Comparison of ENCODE assay signal across 13 cellular contexts in genomic region chr3:129482721-129483120, GRCh38. TPM values are rescaled to one million over a fixed set of nuclear protein-coding genes. Genes with fewer than 3 reads are reported as not detected.
DNase-seq lines count a peak whose midpoint lies in the region; ATAC-seq and TF ChIP-seq lines count a peak whose summit lies in the region.
"Had no signal": no experiment of that assay in that cellular context is flagged by ENCODE, and none has a peak within 500 bp of the region (broad histone marks: within the 10 kb centered on the region; RNA-seq: fewer than 3 reads in every experiment).

No MANE protein-coding gene starts in this region.

- H3K14ac ChIP-seq in neuronal stem cell (ENCODE audit: low read length) = no peak overlapping the region

- H3K79me1 ChIP-seq in neuronal stem cell (ENCODE audit: low read depth, low read length) = no peaks in the 10 kb centered on the region

- H3K4me2 ChIP-seq in KMS-11 = no peak overlapping the region
- H3K4me2 ChIP-seq in mammary epithelial cell (ENCODE audit: insufficient read depth, low read depth, low read length) = peak overlapping the region; percentile 46
- H3K4me2 ChIP-seq in neuronal stem cell (ENCODE audit: insufficient read depth, low read length, poor library complexity, severe bottlenecking) = no peak overlapping the region

- H3K36me3 ChIP-seq in KMS-11 (ENCODE audit: insufficient read depth) = no peaks in the 10 kb centered on the region
- no peaks in the 10 kb centered on the region for H3K36me3 ChIP-seq in mammary epithelial cell (ENCODE audit: insufficient read depth, low read length)
- H3K36me3 ChIP-seq in neuronal stem cell (replicated peaks in 1 of 2; ENCODE audit: control insufficient read depth in 2 of 2, insufficient read depth in 2 of 2, low read length in 2 of 2) = peaks cover 17 to 80% of the 10 kb centered on the region in 2 donors

- no peak overlapping the region for H2BK15ac ChIP-seq in neuronal stem cell (ENCODE audit: low read length)

- H2BK5ac ChIP-seq in neuronal stem cell (ENCODE audit: low read length) = no peak overlapping the region

- H2AFZ ChIP-seq in KMS-11 (ENCODE audit: low read depth) (no peak overlapping the region), mammary epithelial cell (ENCODE audit: low read depth, low read length) (no peak overlapping the region), neuronal stem cell (ENCODE audit: low read length) (no peak overlapping the region)

- no peak overlapping the region for H2BK12ac ChIP-seq in neuronal stem cell (ENCODE audit: low read length)

- peaks cover 14% of the 10 kb centered on the region for H3K4me1 ChIP-seq in KMS-11 (ENCODE audit: low read depth, poor library complexity, severe bottlenecking)
- peaks cover 53% of the 10 kb centered on the region for H3K4me1 ChIP-seq in mammary epithelial cell (ENCODE audit: insufficient read depth, low read length)
- peaks cover 9 to 19% of the 10 kb centered on the region in 2 donors for H3K4me1 ChIP-seq in neuronal stem cell (ENCODE audit: control insufficient read depth in 2 of 2, insufficient read depth in 1 of 2, low read depth in 1 of 2, low read length in 2 of 2)

- no TSS peak for BruUV-seq in mammary epithelial cell (replicated peaks; lab: Mats Ljungman, UMichigan)

- no peak overlapping the region for H4K91ac ChIP-seq in neuronal stem cell (ENCODE audit: low read depth, low read length, poor library complexity)

- H4K20me1 ChIP-seq in KMS-11 (ENCODE audit: insufficient read depth) (no peaks in the 10 kb centered on the region), mammary epithelial cell (ENCODE audit: insufficient read depth, low read length) (no peaks in the 10 kb centered on the region)

- H2AK5ac ChIP-seq in neuronal stem cell (ENCODE audit: low read depth, low read length) = no peak overlapping the region

- H3K23ac ChIP-seq in neuronal stem cell (ENCODE audit: low read depth, low read length, poor library complexity) = no peak overlapping the region

- H3K4me3 ChIP-seq in GM12864 (ENCODE audit: low read depth, low read length) (no peak overlapping the region), KMS-11 (IDR thresholded peaks at IDR 0.05; ENCODE audit: insufficient read depth, low read depth, low read length) (no peak overlapping the region), mammary epithelial cell (replicated peaks in 1 of 3; ENCODE audit: insufficient read depth in 1 of 3, low read depth in 2 of 3, low read length in 3 of 3) (no peak overlapping the region), neuronal stem cell (ENCODE audit: low read length in 2 of 2) (no peak overlapping the region)
- H3K4me3 ChIP-seq: mucosa of descending colon had no signal

- DNase-seq in GM12864 (ENCODE audit: low read depth) (no peak), mammary epithelial cell (no peak), neuronal stem cell (ENCODE audit: low spot score) (no peak), glomerular visceral epithelial cell (ENCODE audit: extremely low spot score) (no peak)
- DNase-seq: GDM1, head of caudate nucleus, mucosa of descending colon, NCI-H1105 treated with DMSO at 0.1 percent for 48 hours, SHP77 treated with DMSO at 0.1 percent for 48 hours had no signal

- H4K8ac ChIP-seq in neuronal stem cell (ENCODE audit: low read depth, low read length) = no peak overlapping the region

- H3K27me3 ChIP-seq in KMS-11 (ENCODE audit: insufficient read depth, low read depth) = no peaks in the 10 kb centered on the region
- H3K27me3 ChIP-seq in mammary epithelial cell (ENCODE audit: insufficient read depth, low read length) = no peaks in the 10 kb centered on the region
- no peaks in the 10 kb centered on the region for H3K27me3 ChIP-seq in neuronal stem cell (ENCODE audit: control insufficient read depth in 3 of 3, insufficient read depth in 3 of 3, low read depth in 1 of 3, low read length in 3 of 3)

- dilution Hi-C loops in mammary epithelial cell (cut with HindIII; ENCODE audit: low sequenced_read_pairs) = no loop called here

- H3K9me3 ChIP-seq in mammary epithelial cell (replicated peaks; ENCODE audit: insufficient read depth, low read length) (no peaks in the 10 kb centered on the region), neuronal stem cell (replicated peaks in 1 of 2; ENCODE audit: control insufficient read depth in 2 of 2, insufficient read depth in 1 of 2, low read depth in 1 of 2, low read length in 2 of 2) (no peaks in the 10 kb centered on the region)
- H3K9me3 ChIP-seq: mucosa of descending colon had no signal

- H2BK120ac ChIP-seq in neuronal stem cell (ENCODE audit: low read depth, low read length) = no peak overlapping the region

- H3K18ac ChIP-seq in neuronal stem cell (ENCODE audit: low read length) = no peak overlapping the region

- no peak overlapping the region for H3K4ac ChIP-seq in neuronal stem cell (ENCODE audit: low read length)

- in situ Hi-C loops in mammary epithelial cell (cut with MboI; ENCODE audit: low sequenced_read_pairs in 2 of 2) = loop anchor here in 1 of 2 donors (25.0 kb wide), 1 partner anchor 455 kb away; no protein-coding TSS in a partner anchor

- intact Hi-C loops in mammary epithelial cell (cut with micrococcal nuclease) = no loop called here

- H3K27ac ChIP-seq in KMS-11 = no peak overlapping the region
- peak overlapping the region; percentile 85 for H3K27ac ChIP-seq in mammary epithelial cell (ENCODE audit: insufficient read depth, low read depth, low read length)
- no peak overlapping the region for H3K27ac ChIP-seq in neuronal stem cell (replicated peaks; ENCODE audit: low read length)

- WGBS in mammary epithelial cell (ENCODE audit: low coverage, missing lambda C conversion rate) = 100% methylated on average over 1 of the region's 1 CpG
- no CpG with 5 or more reads among the region's 1 CpG for WGBS in neuronal stem cell (ENCODE audit: extremely low coverage in 2 of 2, insufficient read length in 2 of 2, insufficient replicate concordance in 1 of 2), 2 donors

- ATAC-seq in HG03457 (IDR thresholded peaks at IDR 0.05; ENCODE audit: unreplicated experiment) = no peak
- no peak for ATAC-seq in HG03280 (IDR thresholded peaks at IDR 0.05; ENCODE audit: unreplicated experiment)

- CTCF ChIA-PET in mammary epithelial cell (lab: Charles Lee; ENCODE audit: low non-redundant PET) = interaction anchor here (0.7 kb wide), 1 partner anchor 1266 kb away, joined by 5 read pairs; no protein-coding TSS in a partner anchor

- H3K9ac ChIP-seq in KMS-11 (no peak overlapping the region), mammary epithelial cell (ENCODE audit: insufficient read depth, low read length) (peak overlapping the region; percentile 39), neuronal stem cell (ENCODE audit: low read depth, low read length, poor library complexity) (peak overlapping the region; percentile 54)

- TF ChIP-seq CTCF in GM12864 (IDR thresholded peaks at IDR 0.05; ENCODE audit: low read depth, low read length, missing control alignments) (peak; percentile 19), KMS-11 (conservative IDR thresholded peaks at IDR 0.05; ENCODE audit: low read depth, low read length) (peak; percentile 48), mammary epithelial cell (conservative IDR thresholded peaks at IDR 0.05 in 1 of 2, IDR thresholded peaks at IDR 0.05 in 1 of 2; ENCODE audit: extremely low read depth in 1 of 2, insufficient read depth in 1 of 2, low read depth in 1 of 2, low read length in 2 of 2) (peak in 1 of 2 donors; percentile 5)

- H3K79me2 ChIP-seq in KMS-11 (ENCODE audit: insufficient read depth, low read depth) (no peaks in the 10 kb centered on the region), mammary epithelial cell (ENCODE audit: insufficient read depth, low read length) (no peaks in the 10 kb centered on the region)

RNA-seq across cellular contexts. Expression of gene IFT122, which starts 42.7 kb away (rescaled TPM):
- total RNA-seq in mammary epithelial cell = 10 to 100 TPM; 14.7 to 17.2 TPM
- 11.9 TPM for polyA plus RNA-seq in mammary epithelial cell
- polyA minus RNA-seq in mammary epithelial cell = 71.8 TPM
- polyA plus RNA-seq in neuronal stem cell (2013, experiment 1 of 2) = 22.3 TPM
- polyA plus RNA-seq in neuronal stem cell (2013, experiment 2 of 2) = 21.0 TPM

RNA-seq across cellular contexts. Expression of gene MBD4, which starts 43.0 kb away (rescaled TPM):
- 10 to 100 TPM; 35.0 to 35.8 TPM for total RNA-seq in mammary epithelial cell
- 20.6 TPM for polyA plus RNA-seq in mammary epithelial cell
- polyA minus RNA-seq in mammary epithelial cell = 35.2 TPM
- polyA plus RNA-seq in neuronal stem cell (2013, experiment 1 of 2) = 46.1 TPM
- 47.3 TPM for polyA plus RNA-seq in neuronal stem cell (2013, experiment 2 of 2)

RNA-seq across cellular contexts. Expression of gene RHO, which starts 45.7 kb away (rescaled TPM):
- not detected for total RNA-seq in mammary epithelial cell
- polyA plus RNA-seq in mammary epithelial cell = not detected
- not detected for polyA minus RNA-seq in mammary epithelial cell
- polyA plus RNA-seq in neuronal stem cell (2013, experiment 1 of 2) = 0.06 TPM
- 0.01 TPM for polyA plus RNA-seq in neuronal stem cell (2013, experiment 2 of 2)
- total RNA-seq: activated CD8-positive, alpha-beta memory T cell treated with anti-CD3 and anti-CD28 coated beads for 36 hours; mucosa of descending colon had no signal

RNA-seq across cellular contexts. Expression of gene EFCAB12, which starts 54.3 kb away (rescaled TPM):
- under 1 TPM; under 0.01 to 0.99 TPM for total RNA-seq in mammary epithelial cell
- polyA plus RNA-seq in mammary epithelial cell = 0.23 TPM
- not detected for polyA minus RNA-seq in mammary epithelial cell
- polyA plus RNA-seq in neuronal stem cell (2013, experiment 1 of 2) = 1.3 TPM
- 1.2 TPM for polyA plus RNA-seq in neuronal stem cell (2013, experiment 2 of 2)
